Comparison of ENCODE assay signal across 1 cellular context in the genomic region with DNA sequence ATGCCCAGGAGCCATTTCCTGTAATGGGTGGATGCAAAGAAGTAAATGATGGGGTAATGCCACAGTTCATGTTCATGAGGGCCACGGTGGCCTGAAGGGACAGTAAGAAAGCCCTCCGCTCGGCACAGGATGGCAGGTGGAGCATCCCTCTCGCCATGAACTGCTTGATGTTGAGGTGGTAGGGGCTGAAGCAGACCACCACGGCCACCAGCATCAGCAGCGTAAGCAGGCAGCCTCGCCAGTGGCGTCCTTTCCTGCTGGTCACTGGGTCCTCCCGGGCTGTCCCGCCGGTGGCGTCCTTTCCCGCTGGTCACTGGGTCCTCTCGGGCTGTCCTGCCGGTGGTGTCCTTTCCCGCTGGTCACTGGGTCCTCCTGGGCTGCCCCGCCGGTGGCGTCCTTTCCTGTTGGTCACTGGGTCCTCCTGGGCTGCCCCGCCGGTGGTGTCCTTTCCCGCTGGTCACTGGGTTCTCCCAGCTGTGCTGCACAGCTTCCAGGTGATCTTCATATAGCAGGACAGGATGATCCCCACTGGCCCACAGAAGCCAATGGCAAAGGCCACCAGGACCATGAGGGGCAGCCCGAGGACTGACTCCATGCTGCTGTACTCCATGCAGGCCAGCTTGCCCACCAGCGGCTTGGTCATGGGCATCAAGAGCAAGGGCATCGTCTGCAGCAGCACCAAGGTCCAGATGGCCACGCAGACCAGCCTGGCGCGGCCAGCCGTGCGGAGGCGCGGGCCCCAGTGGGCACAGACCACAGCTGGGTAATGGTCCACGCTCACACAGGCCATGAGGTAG.
TF ChIP-seq lines count a peak whose summit lies in the region.

No MANE protein-coding gene starts in this region.

TF ChIP-seq in SK-N-SH, 30 proteins besides CTCF, POLR2A, EP300 and RAD21 (continued from another document):
- TF ChIP-seq, protein P1, sequence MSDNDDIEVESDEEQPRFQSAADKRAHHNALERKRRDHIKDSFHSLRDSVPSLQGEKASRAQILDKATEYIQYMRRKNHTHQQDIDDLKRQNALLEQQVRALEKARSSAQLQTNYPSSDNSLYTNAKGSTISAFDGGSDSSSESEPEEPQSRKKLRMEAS (IDR thresholded peaks at IDR 0.05; ENCODE audit: low read depth) = no peak
- TF ChIP-seq GABPA (IDR thresholded peaks at IDR 0.05; ENCODE audit: low read depth) (no peak), RFX5 (IDR thresholded peaks at IDR 0.05; ENCODE audit: low read length) (no peak), NFIC (IDR thresholded peaks at IDR 0.05; ENCODE audit: borderline replicate concordance) (no peak)
